Comparison of ENCODE assay signal across 9 cellular contexts in the genomic region with DNA sequence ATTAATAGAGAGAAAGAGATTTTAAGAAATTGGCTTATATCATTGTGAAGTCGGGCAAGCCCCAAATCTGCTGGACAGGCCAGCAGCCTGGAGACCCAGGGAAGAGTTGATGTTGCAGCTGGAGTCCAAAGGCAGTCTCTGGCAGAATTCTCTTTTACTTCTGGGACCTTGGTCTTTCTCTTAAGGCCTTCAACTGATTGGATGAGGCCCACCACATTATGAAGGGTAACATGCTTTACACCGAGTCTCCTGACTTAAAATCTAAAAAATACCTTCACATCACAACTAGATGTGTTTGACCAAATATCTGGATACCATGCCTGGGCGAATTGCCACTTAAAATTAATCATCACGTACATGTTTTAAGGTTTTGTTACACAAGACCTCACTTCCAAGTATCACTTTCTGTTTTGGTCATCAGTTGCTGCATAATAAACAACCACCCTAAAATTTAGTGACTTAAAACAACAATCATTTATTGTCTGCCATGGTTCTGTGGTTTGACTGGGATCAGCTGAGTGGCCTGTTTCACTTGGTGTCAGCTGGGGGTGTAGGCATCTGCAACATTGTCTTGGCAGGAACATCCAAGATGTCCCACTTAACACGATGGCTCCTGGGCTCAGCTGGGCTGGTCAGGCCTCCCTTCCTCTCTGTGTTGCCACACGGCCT.
DNase-seq lines count a peak whose midpoint lies in the region; ATAC-seq and TF ChIP-seq lines count a peak whose summit lies in the region.
"Had no signal": no experiment of that assay in that cellular context is flagged by ENCODE, and none has a peak within 500 bp of the region (broad histone marks: within the 10 kb centered on the region; RNA-seq: fewer than 3 reads in every experiment).

No MANE protein-coding gene starts in this region.

- H2AFZ ChIP-seq in KMS-11 (ENCODE audit: low read depth) = no peak overlapping the region

- no peak overlapping the region for H3K4me3 ChIP-seq in GM06990 (replicated peaks; ENCODE audit: low read depth, low read length)
- no peak overlapping the region for H3K4me3 ChIP-seq in KMS-11 (IDR thresholded peaks at IDR 0.05; ENCODE audit: insufficient read depth, low read depth, low read length)

- H3K9ac ChIP-seq in KMS-11 = no peak overlapping the region

- no peak overlapping the region for H3K27ac ChIP-seq in KMS-11

- peak; percentile 8 for ATAC-seq in GM19468 (IDR thresholded peaks at IDR 0.05; ENCODE audit: extremely low read depth, unreplicated experiment)

- H3K27me3 ChIP-seq in GM06990 (replicated peaks; ENCODE audit: control insufficient read depth, insufficient read depth, low read length) = no peaks in the 10 kb centered on the region
- peaks cover 3% of the 10 kb centered on the region; the same call in 1 of the 2 replicates for H3K27me3 ChIP-seq in KMS-11 (ENCODE audit: insufficient read depth, low read depth)

- TF ChIP-seq CTCF in GM06990 (IDR thresholded peaks at IDR 0.05; ENCODE audit: insufficient read depth, low read length, poor library complexity, severe bottlenecking) (no peak), KMS-11 (conservative IDR thresholded peaks at IDR 0.05; ENCODE audit: low read depth, low read length) (no peak)

- peak; percentile 54 for DNase-seq in GM06990 (ENCODE audit: extremely low read depth, insufficient read length)
- peak; percentile 18 for DNase-seq in amniotic epithelial cell (ENCODE audit: low read depth)
- DNase-seq in SKM-1 (lab: John Stamatoyannopoulos, UW; ENCODE audit: unreplicated experiment) = no peak
- no peak for DNase-seq in NCI-H526 (lab: John Stamatoyannopoulos, UW)
- no peak for DNase-seq in NCI-H510A treated with DMSO at 0.1 percent for 48 hours (lab: John Stamatoyannopoulos, UW)
- no peak for DNase-seq in activated CD4-positive, CD25-positive, alpha-beta regulatory T cell treated with anti-CD3 and anti-CD28 coated beads, Interleukin-2, amount 50 U/mL, for 72 hours
- DNase-seq: stimulated activated CD8-positive, alpha-beta memory T cell treated with anti-CD3 and anti-CD28 coated beads, Interleukin-4, amount 100 ng/mL, for 48 hours had no signal

- no peaks in the 10 kb centered on the region for H3K79me2 ChIP-seq in KMS-11 (ENCODE audit: insufficient read depth, low read depth)

- peak overlapping the region; percentile 48; the same call in 1 of the 2 replicates for H3K4me2 ChIP-seq in KMS-11

- H3K36me3 ChIP-seq in GM06990 (ENCODE audit: control insufficient read depth, insufficient read depth, low read length) (no peaks in the 10 kb centered on the region; the same call in 1 of the 2 replicates), KMS-11 (ENCODE audit: insufficient read depth) (no peaks in the 10 kb centered on the region)

- H3K4me1 ChIP-seq in KMS-11 (ENCODE audit: low read depth, poor library complexity, severe bottlenecking) = peaks cover 45% of the 10 kb centered on the region

- no peaks in the 10 kb centered on the region for H4K20me1 ChIP-seq in KMS-11 (ENCODE audit: insufficient read depth)

Comparison
In these comparisons a context has a peak if more than half of its experiments do, and no peak if none do; other contexts are left out.
1. DNase-seq: peak in GM06990 (single experiment) and amniotic epithelial cell (single experiment); none in SKM-1 (single experiment), NCI-H526 (0 of 2), NCI-H510A treated with DMSO at 0.1 percent for 48 hours (single experiment) and activated CD4-positive, CD25-positive, alpha-beta regulatory T cell treated with anti-CD3 and anti-CD28 coated beads, Interleukin-2, amount 50 U/mL, for 72 hours (single experiment).